Comparison of ENCODE assay signal across 2 cellular contexts in genomic region chr1:21813542-21813941, GRCh38.
A peak's percentile ranks its signal among the peaks of the same experiment; 100 is the strongest.
TF ChIP-seq lines count a peak whose summit lies in the region.

No MANE protein-coding gene starts in this region.

TF ChIP-seq in GM23338, 12 proteins besides CTCF, POLR2A, EP300 and RAD21:
- no peak for TF ChIP-seq NANOG (IDR thresholded peaks at IDR 0.05; ENCODE audit: borderline replicate concordance)
- no peak for TF ChIP-seq EZH2 (IDR thresholded peaks at IDR 0.05; ENCODE audit: low read depth, unreplicated experiment)
- no peak for TF ChIP-seq POLR2AphosphoS5 (IDR thresholded peaks at IDR 0.05; ENCODE audit: low read depth)
- TF ChIP-seq CREB1 (CRISPR knock-in tag; IDR thresholded peaks at IDR 0.05; ENCODE audit: low read depth): no peak
- TF ChIP-seq, protein P1, sequence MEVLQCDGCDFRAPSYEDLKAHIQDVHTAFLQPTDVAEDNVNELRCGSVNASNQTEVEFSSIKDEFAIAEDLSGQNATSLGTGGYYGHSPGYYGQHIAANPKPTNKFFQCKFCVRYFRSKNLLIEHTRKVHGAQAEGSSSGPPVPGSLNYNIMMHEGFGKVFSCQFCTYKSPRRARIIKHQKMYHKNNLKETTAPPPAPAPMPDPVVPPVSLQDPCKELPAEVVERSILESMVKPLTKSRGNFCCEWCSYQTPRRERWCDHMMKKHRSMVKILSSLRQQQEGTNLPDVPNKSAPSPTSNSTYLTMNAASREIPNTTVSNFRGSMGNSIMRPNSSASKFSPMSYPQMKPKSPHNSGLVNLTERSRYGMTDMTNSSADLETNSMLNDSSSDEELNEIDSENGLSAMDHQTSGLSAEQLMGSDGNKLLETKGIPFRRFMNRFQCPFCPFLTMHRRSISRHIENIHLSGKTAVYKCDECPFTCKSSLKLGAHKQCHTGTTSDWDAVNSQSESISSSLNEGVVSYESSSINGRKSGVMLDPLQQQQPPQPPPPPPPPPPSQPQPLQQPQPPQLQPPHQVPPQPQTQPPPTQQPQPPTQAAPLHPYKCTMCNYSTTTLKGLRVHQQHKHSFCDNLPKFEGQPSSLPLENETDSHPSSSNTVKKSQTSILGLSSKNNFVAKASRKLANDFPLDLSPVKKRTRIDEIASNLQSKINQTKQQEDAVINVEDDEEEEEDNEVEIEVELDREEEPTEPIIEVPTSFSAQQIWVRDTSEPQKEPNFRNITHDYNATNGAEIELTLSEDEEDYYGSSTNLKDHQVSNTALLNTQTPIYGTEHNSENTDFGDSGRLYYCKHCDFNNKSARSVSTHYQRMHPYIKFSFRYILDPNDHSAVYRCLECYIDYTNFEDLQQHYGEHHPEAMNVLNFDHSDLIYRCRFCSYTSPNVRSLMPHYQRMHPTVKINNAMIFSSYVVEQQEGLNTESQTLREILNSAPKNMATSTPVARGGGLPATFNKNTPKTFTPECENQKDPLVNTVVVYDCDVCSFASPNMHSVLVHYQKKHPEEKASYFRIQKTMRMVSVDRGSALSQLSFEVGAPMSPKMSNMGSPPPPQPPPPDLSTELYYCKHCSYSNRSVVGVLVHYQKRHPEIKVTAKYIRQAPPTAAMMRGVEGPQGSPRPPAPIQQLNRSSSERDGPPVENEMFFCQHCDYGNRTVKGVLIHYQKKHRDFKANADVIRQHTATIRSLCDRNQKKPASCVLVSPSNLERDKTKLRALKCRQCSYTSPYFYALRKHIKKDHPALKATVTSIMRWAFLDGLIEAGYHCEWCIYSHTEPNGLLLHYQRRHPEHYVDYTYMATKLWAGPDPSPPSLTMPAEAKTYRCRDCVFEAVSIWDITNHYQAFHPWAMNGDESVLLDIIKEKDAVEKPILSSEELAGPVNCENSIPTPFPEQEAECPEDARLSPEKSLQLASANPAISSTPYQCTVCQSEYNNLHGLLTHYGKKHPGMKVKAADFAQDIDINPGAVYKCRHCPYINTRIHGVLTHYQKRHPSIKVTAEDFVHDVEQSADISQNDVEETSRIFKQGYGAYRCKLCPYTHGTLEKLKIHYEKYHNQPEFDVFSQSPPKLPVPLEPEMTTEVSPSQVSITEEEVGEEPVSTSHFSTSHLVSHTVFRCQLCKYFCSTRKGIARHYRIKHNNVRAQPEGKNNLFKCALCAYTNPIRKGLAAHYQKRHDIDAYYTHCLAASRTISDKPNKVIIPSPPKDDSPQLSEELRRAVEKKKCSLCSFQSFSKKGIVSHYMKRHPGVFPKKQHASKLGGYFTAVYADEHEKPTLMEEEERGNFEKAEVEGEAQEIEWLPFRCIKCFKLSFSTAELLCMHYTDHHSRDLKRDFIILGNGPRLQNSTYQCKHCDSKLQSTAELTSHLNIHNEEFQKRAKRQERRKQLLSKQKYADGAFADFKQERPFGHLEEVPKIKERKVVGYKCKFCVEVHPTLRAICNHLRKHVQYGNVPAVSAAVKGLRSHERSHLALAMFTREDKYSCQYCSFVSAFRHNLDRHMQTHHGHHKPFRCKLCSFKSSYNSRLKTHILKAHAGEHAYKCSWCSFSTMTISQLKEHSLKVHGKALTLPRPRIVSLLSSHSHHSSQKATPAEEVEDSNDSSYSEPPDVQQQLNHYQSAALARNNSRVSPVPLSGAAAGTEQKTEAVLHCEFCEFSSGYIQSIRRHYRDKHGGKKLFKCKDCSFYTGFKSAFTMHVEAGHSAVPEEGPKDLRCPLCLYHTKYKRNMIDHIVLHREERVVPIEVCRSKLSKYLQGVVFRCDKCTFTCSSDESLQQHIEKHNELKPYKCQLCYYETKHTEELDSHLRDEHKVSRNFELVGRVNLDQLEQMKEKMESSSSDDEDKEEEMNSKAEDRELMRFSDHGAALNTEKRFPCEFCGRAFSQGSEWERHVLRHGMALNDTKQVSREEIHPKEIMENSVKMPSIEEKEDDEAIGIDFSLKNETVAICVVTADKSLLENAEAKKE (CRISPR knock-in tag; IDR thresholded peaks at IDR 0.05): no peak
- TF ChIP-seq JUNB (IDR thresholded peaks at IDR 0.05; ENCODE audit: unreplicated experiment): no peak
- TF ChIP-seq, protein P2, sequence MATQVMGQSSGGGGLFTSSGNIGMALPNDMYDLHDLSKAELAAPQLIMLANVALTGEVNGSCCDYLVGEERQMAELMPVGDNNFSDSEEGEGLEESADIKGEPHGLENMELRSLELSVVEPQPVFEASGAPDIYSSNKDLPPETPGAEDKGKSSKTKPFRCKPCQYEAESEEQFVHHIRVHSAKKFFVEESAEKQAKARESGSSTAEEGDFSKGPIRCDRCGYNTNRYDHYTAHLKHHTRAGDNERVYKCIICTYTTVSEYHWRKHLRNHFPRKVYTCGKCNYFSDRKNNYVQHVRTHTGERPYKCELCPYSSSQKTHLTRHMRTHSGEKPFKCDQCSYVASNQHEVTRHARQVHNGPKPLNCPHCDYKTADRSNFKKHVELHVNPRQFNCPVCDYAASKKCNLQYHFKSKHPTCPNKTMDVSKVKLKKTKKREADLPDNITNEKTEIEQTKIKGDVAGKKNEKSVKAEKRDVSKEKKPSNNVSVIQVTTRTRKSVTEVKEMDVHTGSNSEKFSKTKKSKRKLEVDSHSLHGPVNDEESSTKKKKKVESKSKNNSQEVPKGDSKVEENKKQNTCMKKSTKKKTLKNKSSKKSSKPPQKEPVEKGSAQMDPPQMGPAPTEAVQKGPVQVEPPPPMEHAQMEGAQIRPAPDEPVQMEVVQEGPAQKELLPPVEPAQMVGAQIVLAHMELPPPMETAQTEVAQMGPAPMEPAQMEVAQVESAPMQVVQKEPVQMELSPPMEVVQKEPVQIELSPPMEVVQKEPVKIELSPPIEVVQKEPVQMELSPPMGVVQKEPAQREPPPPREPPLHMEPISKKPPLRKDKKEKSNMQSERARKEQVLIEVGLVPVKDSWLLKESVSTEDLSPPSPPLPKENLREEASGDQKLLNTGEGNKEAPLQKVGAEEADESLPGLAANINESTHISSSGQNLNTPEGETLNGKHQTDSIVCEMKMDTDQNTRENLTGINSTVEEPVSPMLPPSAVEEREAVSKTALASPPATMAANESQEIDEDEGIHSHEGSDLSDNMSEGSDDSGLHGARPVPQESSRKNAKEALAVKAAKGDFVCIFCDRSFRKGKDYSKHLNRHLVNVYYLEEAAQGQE (IDR thresholded peaks at IDR 0.05; ENCODE audit: unreplicated experiment): no peak
- TF ChIP-seq ZNF114 (CRISPR knock-in tag; IDR thresholded peaks at IDR 0.05): no peak
- no peak for TF ChIP-seq STAT1 (IDR thresholded peaks at IDR 0.05; ENCODE audit: unreplicated experiment)

TF ChIP-seq in K562, 482 proteins besides CTCF, POLR2A, EP300 and RAD21:
- TF ChIP-seq PHF20 (IDR thresholded peaks at IDR 0.05; ENCODE audit: partially characterized antibody) (no peak), RBM25 (IDR thresholded peaks at IDR 0.05; ENCODE audit: low read depth, low read length, severe bottlenecking) (peak; percentile 98), SMARCA5 (IDR thresholded peaks at IDR 0.05) (peak; percentile 91), HDAC2 (IDR thresholded peaks at IDR 0.05) (peak; percentile 13; the same call in 1 of the 2 replicates), KDM1A (IDR thresholded peaks at IDR 0.05) (peak; percentile 70 to 78), ADNP (tag; IDR thresholded peaks at IDR 0.05) (peak; percentile 60; the same call in 1 of the 2 replicates), HLTF (IDR thresholded peaks at IDR 0.05) (peak; percentile 96), CBFA2T2 (conservative IDR thresholded peaks at IDR 0.05) (peak; percentile 29), MTA3 (IDR thresholded peaks at IDR 0.05; ENCODE audit: borderline replicate concordance) (no peak), YY1 (IDR thresholded peaks at IDR 0.05; ENCODE audit: borderline replicate concordance in 1 of 3, control insufficient read depth in 1 of 3, extremely low read depth in 1 of 3, insufficient read depth in 3 of 3, insufficient read length in 1 of 3, insufficient replicate concordance in 2 of 3, low read depth in 1 of 3, low read length in 2 of 3) (peak in 2 of 3 experiments; percentile 23 to 65), CBFA2T3 (IDR thresholded peaks at IDR 0.05) (peak; percentile 68), BCOR (IDR thresholded peaks at IDR 0.05) (peak; percentile 62; the same call in 1 of the 2 replicates)
- TF ChIP-seq, protein P3, sequence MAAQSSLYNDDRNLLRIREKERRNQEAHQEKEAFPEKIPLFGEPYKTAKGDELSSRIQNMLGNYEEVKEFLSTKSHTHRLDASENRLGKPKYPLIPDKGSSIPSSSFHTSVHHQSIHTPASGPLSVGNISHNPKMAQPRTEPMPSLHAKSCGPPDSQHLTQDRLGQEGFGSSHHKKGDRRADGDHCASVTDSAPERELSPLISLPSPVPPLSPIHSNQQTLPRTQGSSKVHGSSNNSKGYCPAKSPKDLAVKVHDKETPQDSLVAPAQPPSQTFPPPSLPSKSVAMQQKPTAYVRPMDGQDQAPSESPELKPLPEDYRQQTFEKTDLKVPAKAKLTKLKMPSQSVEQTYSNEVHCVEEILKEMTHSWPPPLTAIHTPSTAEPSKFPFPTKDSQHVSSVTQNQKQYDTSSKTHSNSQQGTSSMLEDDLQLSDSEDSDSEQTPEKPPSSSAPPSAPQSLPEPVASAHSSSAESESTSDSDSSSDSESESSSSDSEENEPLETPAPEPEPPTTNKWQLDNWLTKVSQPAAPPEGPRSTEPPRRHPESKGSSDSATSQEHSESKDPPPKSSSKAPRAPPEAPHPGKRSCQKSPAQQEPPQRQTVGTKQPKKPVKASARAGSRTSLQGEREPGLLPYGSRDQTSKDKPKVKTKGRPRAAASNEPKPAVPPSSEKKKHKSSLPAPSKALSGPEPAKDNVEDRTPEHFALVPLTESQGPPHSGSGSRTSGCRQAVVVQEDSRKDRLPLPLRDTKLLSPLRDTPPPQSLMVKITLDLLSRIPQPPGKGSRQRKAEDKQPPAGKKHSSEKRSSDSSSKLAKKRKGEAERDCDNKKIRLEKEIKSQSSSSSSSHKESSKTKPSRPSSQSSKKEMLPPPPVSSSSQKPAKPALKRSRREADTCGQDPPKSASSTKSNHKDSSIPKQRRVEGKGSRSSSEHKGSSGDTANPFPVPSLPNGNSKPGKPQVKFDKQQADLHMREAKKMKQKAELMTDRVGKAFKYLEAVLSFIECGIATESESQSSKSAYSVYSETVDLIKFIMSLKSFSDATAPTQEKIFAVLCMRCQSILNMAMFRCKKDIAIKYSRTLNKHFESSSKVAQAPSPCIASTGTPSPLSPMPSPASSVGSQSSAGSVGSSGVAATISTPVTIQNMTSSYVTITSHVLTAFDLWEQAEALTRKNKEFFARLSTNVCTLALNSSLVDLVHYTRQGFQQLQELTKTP (IDR thresholded peaks at IDR 0.05; ENCODE audit: low read depth in 1 of 2, partially characterized antibody in 2 of 2): no peak
